16 cellular contexts compared by ENCODE assay signal in the genomic region with DNA sequence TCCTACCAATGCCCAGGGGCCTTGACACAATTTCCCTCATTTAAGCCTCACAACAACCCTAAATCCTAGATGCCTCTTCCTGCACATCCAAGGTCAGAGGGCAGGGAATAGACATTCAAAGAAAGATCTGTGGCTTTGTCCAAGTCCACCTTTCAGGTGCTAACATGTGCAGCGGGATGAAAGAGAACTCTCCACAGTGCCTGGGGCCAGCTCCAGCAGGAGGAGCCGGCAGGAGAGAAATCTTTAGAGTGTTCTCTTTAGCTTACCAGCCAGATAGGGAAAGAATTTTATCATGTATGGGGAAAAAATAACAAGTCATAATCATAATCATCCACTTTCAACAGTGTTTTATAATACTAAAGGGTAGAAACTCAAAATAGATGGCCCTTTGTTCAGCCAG.
DNase-seq lines count a peak whose midpoint lies in the region; ATAC-seq and TF ChIP-seq lines count a peak whose summit lies in the region.
"Had no signal": no experiment of that assay in that cellular context is flagged by ENCODE, and none has a peak within 500 bp of the region (broad histone marks: within the 10 kb centered on the region; RNA-seq: fewer than 3 reads in every experiment).

No MANE protein-coding gene starts in this region.

- H3K9me3 ChIP-seq in heart left ventricle (no peaks in the 10 kb centered on the region), upper lobe of right lung (no peaks in the 10 kb centered on the region)
- H3K9me3 ChIP-seq in BLaER1 treated with 17β-estradiol and CSF1 and Interleukin-3, amounts not matched to agents 10 nM and 100 nM (replicated peaks in 1 of 11), result peaks cover 0 to 9% (median 0%) of the 10 kb centered on the region in 11 experiments; a peak in 1 of 22 replicates

- peak overlapping the region in 8 of 11 experiments; percentile 48 to 82 (median 64); a peak in 17 of 22 replicates for H3K4me2 ChIP-seq in BLaER1 treated with 17β-estradiol and CSF1 and Interleukin-3, amounts not matched to agents 10 nM and 100 nM

- H3K4me1 ChIP-seq in heart left ventricle, result peaks cover 0 to 5% (median 0%) of the 10 kb centered on the region in 12 donors
- peaks cover 7 to 39% (median 24%) of the 10 kb centered on the region in 10 experiments; a peak in 17 of 20 replicates for H3K4me1 ChIP-seq in BLaER1 treated with 17β-estradiol and CSF1 and Interleukin-3, amounts not matched to agents 10 nM and 100 nM
- H3K4me1 ChIP-seq in upper lobe of right lung, result no peaks in the 10 kb centered on the region

- peaks cover 21% of the 10 kb centered on the region in 2 donors for H3K27me3 Mint-ChIP-seq in stimulated activated naive B cell treated with anti-CD40 and anti-IgM and Interleukin-4, amounts not matched to agents 10 μg/mL and 1 μg/mL and 100 μg/mL, for 72 hours

- ATAC-seq in Right ventricle myocardium superior (ENCODE audit: poor library complexity), result peak; percentile 69
- ATAC-seq in heart left ventricle, result no peak
- no peak for ATAC-seq in upper lobe of right lung
- ATAC-seq in stimulated activated naive B cell treated with anti-CD40 and anti-IgM and Interleukin-4, amounts not matched to agents 10 μg/mL and 1 μg/mL and 100 μg/mL, for 72 hours (replicated peaks), result no peak

- H3K9ac ChIP-seq in BLaER1 treated with 17β-estradiol and CSF1 and Interleukin-3, amounts not matched to agents 10 nM and 100 nM, result peak overlapping the region in 4 of 11 experiments; percentile 11 to 35 (median 17); a peak in 2 of 22 replicates
- H3K9ac ChIP-seq: GM23248 had no signal

- H3K27me3 ChIP-seq in heart left ventricle (peaks cover 0 to 4% (median 0%) of the 10 kb centered on the region in 9 donors), upper lobe of right lung (no peaks in the 10 kb centered on the region)
- H3K27me3 ChIP-seq in BLaER1 treated with 17β-estradiol and CSF1 and Interleukin-3, amounts not matched to agents 10 nM and 100 nM, result no peaks in the 10 kb centered on the region

- H3K9me3 Mint-ChIP-seq in stimulated activated naive B cell treated with anti-CD40 and anti-IgM and Interleukin-4, amounts not matched to agents 10 μg/mL and 1 μg/mL and 100 μg/mL, for 72 hours, result peaks cover 2 to 9% of the 10 kb centered on the region in 2 donors
- H3K9me3 Mint-ChIP-seq: CD4-positive, alpha-beta T cell had no signal

- no peak overlapping the region for H3K4me3 ChIP-seq in heart left ventricle
- no peak overlapping the region for H3K4me3 ChIP-seq in BLaER1 treated with 17β-estradiol and CSF1 and Interleukin-3, amounts not matched to agents 10 nM and 100 nM
- H3K4me3 ChIP-seq in upper lobe of right lung, result no peak overlapping the region
- H3K4me3 ChIP-seq: GM23248 had no signal

- H3K36me3 ChIP-seq in heart left ventricle, result no peaks in the 10 kb centered on the region
- H3K36me3 ChIP-seq in BLaER1 treated with 17β-estradiol and CSF1 and Interleukin-3, amounts not matched to agents 10 nM and 100 nM, result no peaks in the 10 kb centered on the region
- H3K36me3 ChIP-seq in upper lobe of right lung, result no peaks in the 10 kb centered on the region

- H3K27ac ChIP-seq in heart left ventricle (no peak overlapping the region), upper lobe of right lung (no peak overlapping the region)
- H3K27ac ChIP-seq in BLaER1 treated with 17β-estradiol and CSF1 and Interleukin-3, amounts not matched to agents 10 nM and 100 nM, result no peak overlapping the region
- H3K27ac ChIP-seq: GM23248 had no signal

- 35 to 59% (median 40%) methylated on average over 2 of the region's 2 CpGs for whole genome bisulfite sequencing in heart left ventricle, 4 donors

- H3K27ac Mint-ChIP-seq in stimulated activated naive B cell treated with anti-CD40 and anti-IgM and Interleukin-4, amounts not matched to agents 10 μg/mL and 1 μg/mL and 100 μg/mL, for 72 hours, result no peak overlapping the region
- H3K27ac Mint-ChIP-seq: CD4-positive, alpha-beta T cell had no signal

- intact Hi-C loops in Right ventricle myocardium superior (cut with DNase I), result no loop called here
- intact Hi-C loops in heart left ventricle (cut with DNase I), result loop anchor here in 3 of 10 donors (10.0 kb wide), 3 partner anchors 101 to 1009 kb away; no protein-coding TSS in a partner anchor
- intact Hi-C loops in upper lobe of right lung (cut with DNase I), result no loop called here

- H3K36me3 Mint-ChIP-seq in stimulated activated naive B cell treated with anti-CD40 and anti-IgM and Interleukin-4, amounts not matched to agents 10 μg/mL and 1 μg/mL and 100 μg/mL, for 72 hours, result no peaks in the 10 kb centered on the region

- peaks cover 0 to 5% of the 10 kb centered on the region in 2 donors for H3K4me1 Mint-ChIP-seq in stimulated activated naive B cell treated with anti-CD40 and anti-IgM and Interleukin-4, amounts not matched to agents 10 μg/mL and 1 μg/mL and 100 μg/mL, for 72 hours

- peaks cover 0 to 17% (median 0%) of the 10 kb centered on the region in 11 experiments; a peak in 2 of 22 replicates for H4K20me1 ChIP-seq in BLaER1 treated with 17β-estradiol and CSF1 and Interleukin-3, amounts not matched to agents 10 nM and 100 nM

- no peak for TF ChIP-seq POLR2A in heart left ventricle (IDR thresholded peaks at IDR 0.05)

- no peak for DNase-seq in Right ventricle myocardium superior
- DNase-seq in heart left ventricle, result no peak
- peak; percentile 35 for DNase-seq in mesenteric fat pad (ENCODE audit: low spot score)
- peak; percentile 6 for DNase-seq in upper lobe of right lung
- DNase-seq in stimulated activated naive B cell treated with anti-CD40 and anti-IgM and Interleukin-4, amounts not matched to agents 10 μg/mL and 1 μg/mL and 100 μg/mL, for 72 hours, result no peak
- no peak for DNase-seq in kidney glomerular epithelial cell (lab: John Stamatoyannopoulos, UW)
- DNase-seq: 8988T, AML-193, C1 segment of cervical spinal cord, Calu3, DMS 273 treated with DMSO at 0.1 percent for 48 hours, GM23248, H7, IMR-90 had no signal

- TF ChIP-seq CTCF in heart left ventricle (IDR thresholded peaks at IDR 0.05) (no peak), upper lobe of right lung (IDR thresholded peaks at IDR 0.05) (no peak)

- no peak overlapping the region for H3K4me3 Mint-ChIP-seq in stimulated activated naive B cell treated with anti-CD40 and anti-IgM and Interleukin-4, amounts not matched to agents 10 μg/mL and 1 μg/mL and 100 μg/mL, for 72 hours
- H3K4me3 Mint-ChIP-seq: CD4-positive, alpha-beta T cell had no signal

Comparison
In these comparisons a context has a peak if more than half of its experiments do, and no peak if none do; other contexts are left out.
1. DNase-seq: peak in mesenteric fat pad (single experiment) and upper lobe of right lung (single experiment); none in Right ventricle myocardium superior (single experiment), heart left ventricle (0 of 5), stimulated activated naive B cell treated with anti-CD40 and anti-IgM and Interleukin-4, amounts not matched to agents 10 μg/mL and 1 μg/mL and 100 μg/mL, for 72 hours (single experiment) and kidney glomerular epithelial cell (single experiment).